ENCODE assay signal across 25 cellular contexts in genomic region chr13:113164492-113164891, GRCh38. TPM values are rescaled to one million over a fixed set of nuclear protein-coding genes. Genes with fewer than 3 reads are reported as not detected.
DNase-seq lines count a peak whose midpoint lies in the region; ATAC-seq and TF ChIP-seq lines count a peak whose summit lies in the region.
"Had no signal": no experiment of that assay in that cellular context is flagged by ENCODE, and none has a peak within 500 bp of the region (broad histone marks: within the 10 kb centered on the region; RNA-seq: fewer than 3 reads in every experiment).

No MANE protein-coding gene starts in this region.

- no peak overlapping the region for H3K4me3 Mint-ChIP-seq in activated naive CD8-positive, alpha-beta T cell treated with anti-CD3 and anti-CD28 coated beads, Interleukin-2, amount 10 ng/mL, durations not matched to agents 7 days and 5 days
- no peak overlapping the region for H3K4me3 Mint-ChIP-seq in activated naive CD8-positive, alpha-beta T cell treated with anti-CD3 and anti-CD28 coated beads for 36 hours
- peak overlapping the region; percentile 41 for H3K4me3 Mint-ChIP-seq in T-helper 17 cell
- H3K4me3 Mint-ChIP-seq: activated CD4-positive, alpha-beta T cell treated with anti-CD3 and anti-CD28 coated beads for 36 hours; stimulated activated naive CD8-positive, alpha-beta T cell treated with anti-CD3 and anti-CD28 coated beads, Interleukin-15, Interleukin-2, amounts not matched to agents 100 ng/mL and 50 ng/mL, for 24 hours had no signal

- H3K9me3 ChIP-seq in T-helper 17 cell (ENCODE audit: control insufficient read depth, low read length, poor library complexity, severe bottlenecking) (no peaks in the 10 kb centered on the region), osteoblast (ENCODE audit: low read depth, low read length) (no peaks in the 10 kb centered on the region)
- H3K9me3 ChIP-seq: BE2C, HAP-1, lower lobe of right lung, mucosa of descending colon, prostate gland, sigmoid colon had no signal

- H3K27ac Mint-ChIP-seq in activated naive CD8-positive, alpha-beta T cell treated with anti-CD3 and anti-CD28 coated beads, Interleukin-2, amount 10 ng/mL, durations not matched to agents 7 days and 5 days = peak overlapping the region; percentile 45
- no peak overlapping the region for H3K27ac Mint-ChIP-seq in activated naive CD8-positive, alpha-beta T cell treated with anti-CD3 and anti-CD28 coated beads for 36 hours
- H3K27ac Mint-ChIP-seq in T-helper 17 cell = no peak overlapping the region
- H3K27ac Mint-ChIP-seq: activated CD4-positive, alpha-beta T cell treated with anti-CD3 and anti-CD28 coated beads for 36 hours; activated T-helper 2 cell treated with anti-CD3 and anti-CD28 coated beads, Interferon-gamma antibody, Interleukin-2, Interleukin-4, amounts not matched to agents 10 μg/mL and 5 μg/mL and 100 μg/mL, durations not matched to agents 14 hours and 24 hours and 36 hours; stimulated activated naive CD8-positive, alpha-beta T cell treated with anti-CD3 and anti-CD28 coated beads, Interleukin-15, Interleukin-2, amounts not matched to agents 100 ng/mL and 50 ng/mL, for 24 hours had no signal

- POLR2A ChIA-PET in activated naive CD8-positive, alpha-beta T cell treated with anti-CD3 and anti-CD28 coated beads, Interleukin-2, amount 10 ng/mL, durations not matched to agents 7 days and 5 days (lab: Charles Lee) = interaction anchor here (0.8 kb wide), 1 partner anchor 45 kb away, joined by 3 read pairs; the partner anchor contains the start of genes CUL4A and PCID2

- no peak for DNase-seq in activated naive CD8-positive, alpha-beta T cell treated with anti-CD3 and anti-CD28 coated beads, Interleukin-2, amount 10 ng/mL, durations not matched to agents 7 days and 5 days
- DNase-seq in activated naive CD8-positive, alpha-beta T cell treated with anti-CD3 and anti-CD28 coated beads for 36 hours = no peak
- DNase-seq in T-helper 17 cell (no peak), osteoblast (ENCODE audit: insufficient read length, low spot score, missing footprints) (peak; percentile 43), GM19240 (ENCODE audit: insufficient read length, low spot score) (no peak), caudate nucleus (lab: John Stamatoyannopoulos, UW) (no peak)
- DNase-seq: activated CD4-positive, alpha-beta T cell treated with anti-CD3 and anti-CD28 coated beads for 36 hours; activated CD8-positive, alpha-beta memory T cell treated with anti-CD3 and anti-CD28 coated beads, Interleukin-2, amount 50 U/mL, for 48 hours; BE2C; KG1; lower lobe of right lung; mucosa of descending colon; NCI-H146; NCI-H510A; NK-92 treated with Interleukin-12 subunit alpha and Interleukin-12 subunit beta, amount 100 ng/mL, for 24 hours; SHP77 treated with DMSO at 0.1 percent for 48 hours; sigmoid colon; stimulated activated CD4-positive, alpha-beta T cell treated with anti-CD3 and anti-CD28 coated beads, Interleukin-15, amount 100 ng/mL, for 24 hours had no signal

- H3K4me2 ChIP-seq in osteoblast (ENCODE audit: insufficient read depth, low read length) = no peak overlapping the region

- H3K4me1 ChIP-seq in osteoblast (ENCODE audit: insufficient read depth, low read length) = no peaks in the 10 kb centered on the region
- H3K4me1 ChIP-seq: BE2C, HAP-1, lower lobe of right lung, prostate gland had no signal

- H3K27ac ChIP-seq in osteoblast (ENCODE audit: low read depth, low read length) (no peak overlapping the region), caudate nucleus (ENCODE audit: low read depth, low read length) (no peak overlapping the region)
- H3K27ac ChIP-seq: lower lobe of right lung, prostate gland, sigmoid colon had no signal

- H3K27me3 Mint-ChIP-seq in activated naive CD8-positive, alpha-beta T cell treated with anti-CD3 and anti-CD28 coated beads, Interleukin-2, amount 10 ng/mL, durations not matched to agents 7 days and 5 days = no peaks in the 10 kb centered on the region
- no peaks in the 10 kb centered on the region for H3K27me3 Mint-ChIP-seq in activated naive CD8-positive, alpha-beta T cell treated with anti-CD3 and anti-CD28 coated beads for 36 hours
- H3K27me3 Mint-ChIP-seq in T-helper 17 cell = no peaks in the 10 kb centered on the region
- H3K27me3 Mint-ChIP-seq: activated CD4-positive, alpha-beta T cell treated with anti-CD3 and anti-CD28 coated beads for 36 hours had no signal

- peaks cover 26% of the 10 kb centered on the region for H3K4me1 Mint-ChIP-seq in activated naive CD8-positive, alpha-beta T cell treated with anti-CD3 and anti-CD28 coated beads, Interleukin-2, amount 10 ng/mL, durations not matched to agents 7 days and 5 days
- H3K4me1 Mint-ChIP-seq in activated naive CD8-positive, alpha-beta T cell treated with anti-CD3 and anti-CD28 coated beads for 36 hours = peaks cover 19% of the 10 kb centered on the region
- peaks cover 33% of the 10 kb centered on the region for H3K4me1 Mint-ChIP-seq in T-helper 17 cell

- peaks cover 19% of the 10 kb centered on the region for H3K36me3 Mint-ChIP-seq in activated naive CD8-positive, alpha-beta T cell treated with anti-CD3 and anti-CD28 coated beads, Interleukin-2, amount 10 ng/mL, durations not matched to agents 7 days and 5 days
- peaks cover 25% of the 10 kb centered on the region for H3K36me3 Mint-ChIP-seq in activated naive CD8-positive, alpha-beta T cell treated with anti-CD3 and anti-CD28 coated beads for 36 hours
- peaks cover 3% of the 10 kb centered on the region for H3K36me3 Mint-ChIP-seq in T-helper 17 cell (ENCODE audit: low read depth)

- no peaks in the 10 kb centered on the region for H3K79me2 ChIP-seq in osteoblast (ENCODE audit: insufficient read depth, low read length)

- H3K4me3 ChIP-seq in osteoblast (ENCODE audit: insufficient read depth, low read length) = no peak overlapping the region
- H3K4me3 ChIP-seq: HAP-1, lower lobe of right lung, mucosa of descending colon, prostate gland, sigmoid colon had no signal

- no peak for ATAC-seq in activated naive CD8-positive, alpha-beta T cell treated with anti-CD3 and anti-CD28 coated beads, Interleukin-2, amount 10 ng/mL, durations not matched to agents 7 days and 5 days (ENCODE audit: low read depth)
- ATAC-seq in T-helper 17 cell = peak; percentile 21
- ATAC-seq: activated CD4-positive, alpha-beta T cell treated with anti-CD3 and anti-CD28 coated beads for 36 hours; lower lobe of right lung; mucosa of descending colon had no signal

- peaks cover 8% of the 10 kb centered on the region for H3K36me3 ChIP-seq in osteoblast (ENCODE audit: insufficient read depth, low read length)
- H3K36me3 ChIP-seq: lower lobe of right lung, prostate gland had no signal

- H3K9me3 Mint-ChIP-seq in activated naive CD8-positive, alpha-beta T cell treated with anti-CD3 and anti-CD28 coated beads, Interleukin-2, amount 10 ng/mL, durations not matched to agents 7 days and 5 days = no peaks in the 10 kb centered on the region
- peaks cover 3% of the 10 kb centered on the region for H3K9me3 Mint-ChIP-seq in activated naive CD8-positive, alpha-beta T cell treated with anti-CD3 and anti-CD28 coated beads for 36 hours
- H3K9me3 Mint-ChIP-seq: activated T-helper 2 cell treated with anti-CD3 and anti-CD28 coated beads, Interferon-gamma antibody, Interleukin-2, Interleukin-4, amounts not matched to agents 10 μg/mL and 5 μg/mL and 100 μg/mL, durations not matched to agents 14 hours and 24 hours and 36 hours had no signal

- H3K27me3 ChIP-seq in osteoblast (ENCODE audit: insufficient read depth, low read length) = peaks cover 17% of the 10 kb centered on the region
- H3K27me3 ChIP-seq: BE2C had no signal

- no peak for TF ChIP-seq CTCF in osteoblast (IDR thresholded peaks at IDR 0.05; ENCODE audit: extremely low read depth, low read depth, low read length)

- no peaks in the 10 kb centered on the region for H4K20me1 ChIP-seq in osteoblast (ENCODE audit: insufficient read depth, low read length)

- no peak overlapping the region for H2AFZ ChIP-seq in osteoblast (ENCODE audit: low read length)

RNA-seq across cellular contexts. Expression of gene PROZ, which starts 6.0 kb away (rescaled TPM):
- total RNA-seq in activated naive CD8-positive, alpha-beta T cell treated with anti-CD3 and anti-CD28 coated beads, Interleukin-2, amount 10 ng/mL, durations not matched to agents 7 days and 5 days = not detected
- under 1 TPM in 1 of 2 experiments, not detected in 1; 0.14 TPM for total RNA-seq in activated naive CD8-positive, alpha-beta T cell treated with anti-CD3 and anti-CD28 coated beads for 36 hours
- total RNA-seq in T-helper 17 cell = not detected
- not detected in 2 replicates for total RNA-seq in osteoblast
- total RNA-seq: activated CD4-positive, alpha-beta T cell treated with anti-CD3 and anti-CD28 coated beads for 36 hours; activated T-helper 2 cell treated with anti-CD3 and anti-CD28 coated beads, Interferon-gamma antibody, Interleukin-2, Interleukin-4, amounts not matched to agents 10 μg/mL and 5 μg/mL and 100 μg/mL, durations not matched to agents 14 hours and 24 hours and 36 hours; cerebellum; epithelial cell of proximal tubule; kidney epithelial cell; lower lobe of right lung; mucosa of descending colon; prostate gland; sigmoid colon had no signal

RNA-seq across cellular contexts. Expression of gene F10, which starts 41.9 kb away (rescaled TPM):
- not detected for total RNA-seq in activated naive CD8-positive, alpha-beta T cell treated with anti-CD3 and anti-CD28 coated beads, Interleukin-2, amount 10 ng/mL, durations not matched to agents 7 days and 5 days
- total RNA-seq in activated naive CD8-positive, alpha-beta T cell treated with anti-CD3 and anti-CD28 coated beads for 36 hours = not detected
- total RNA-seq in T-helper 17 cell (not detected), osteoblast (0.29 TPM in 1 of 2 replicates, not detected in the other)
- total RNA-seq: activated CD4-positive, alpha-beta T cell treated with anti-CD3 and anti-CD28 coated beads for 36 hours; activated T-helper 2 cell treated with anti-CD3 and anti-CD28 coated beads, Interferon-gamma antibody, Interleukin-2, Interleukin-4, amounts not matched to agents 10 μg/mL and 5 μg/mL and 100 μg/mL, durations not matched to agents 14 hours and 24 hours and 36 hours had no signal

RNA-seq across cellular contexts. Expression of gene PCID2, which starts 44.0 kb away (rescaled TPM):
- 10 to 100 TPM; 59.3 to 60.8 TPM for total RNA-seq in activated naive CD8-positive, alpha-beta T cell treated with anti-CD3 and anti-CD28 coated beads, Interleukin-2, amount 10 ng/mL, durations not matched to agents 7 days and 5 days
- 10 to 100 TPM; 65.6 TPM for total RNA-seq in activated naive CD8-positive, alpha-beta T cell treated with anti-CD3 and anti-CD28 coated beads for 36 hours
- total RNA-seq in T-helper 17 cell = 10 to 100 TPM; 31.3 to 47.9 TPM
- total RNA-seq in osteoblast = 48.5 and 55.4 TPM in 2 replicates

RNA-seq across cellular contexts. Expression of gene CUL4A, which starts 44.9 kb away (rescaled TPM):
- 10 to 100 TPM; 66.0 to 66.3 TPM for total RNA-seq in activated naive CD8-positive, alpha-beta T cell treated with anti-CD3 and anti-CD28 coated beads, Interleukin-2, amount 10 ng/mL, durations not matched to agents 7 days and 5 days
- 10 to 100 TPM; 87.7 to 88.9 TPM for total RNA-seq in activated naive CD8-positive, alpha-beta T cell treated with anti-CD3 and anti-CD28 coated beads for 36 hours
- total RNA-seq in T-helper 17 cell (10 to 100 TPM; 78.3 to 80.2 TPM), osteoblast (128 TPM in 2 replicates)

RNA-seq across cellular contexts. Expression of gene F7, which starts 58.9 kb away (rescaled TPM):
- total RNA-seq in activated naive CD8-positive, alpha-beta T cell treated with anti-CD3 and anti-CD28 coated beads, Interleukin-2, amount 10 ng/mL, durations not matched to agents 7 days and 5 days = under 1 TPM in 1 of 2 experiments, not detected in 1; 0.31 TPM
- under 1 TPM; 0.49 to 0.94 TPM for total RNA-seq in activated naive CD8-positive, alpha-beta T cell treated with anti-CD3 and anti-CD28 coated beads for 36 hours
- not detected for total RNA-seq in T-helper 17 cell
- under 0.01 TPM in 1 of 2 replicates, not detected in the other for total RNA-seq in osteoblast
- total RNA-seq: activated T-helper 2 cell treated with anti-CD3 and anti-CD28 coated beads, Interferon-gamma antibody, Interleukin-2, Interleukin-4, amounts not matched to agents 10 μg/mL and 5 μg/mL and 100 μg/mL, durations not matched to agents 14 hours and 24 hours and 36 hours; lower lobe of right lung; sigmoid colon had no signal
